ENCODE assay signal across 24 cellular contexts in genomic region chr12:121102307-121102706, GRCh38.
"Had no signal": no experiment of that assay in that cellular context is flagged by ENCODE, and none has a peak within 500 bp of the region (broad histone marks: within the 10 kb centered on the region; RNA-seq: fewer than 3 reads in every experiment).

No MANE protein-coding gene starts in this region.

- DNase-seq: islet precursor cell; left ventricle myocardium inferior; naive thymus-derived CD8-positive, alpha-beta T cell; nucleus accumbens; pancreas; posterior cingulate gyrus; retina; right cardiac atrium; small intestine; spleen; stimulated activated CD4-positive, alpha-beta T cell treated with anti-CD3 and anti-CD28 coated beads, Interleukin-4, amount 100 ng/mL, for 24 hours; stimulated activated naive CD4-positive, alpha-beta T cell; tibial artery; uterus had no signal

- H3K4me1 Mint-ChIP-seq: nephron; neural crest cell; stimulated activated effector memory CD8-positive, alpha-beta T cell treated with anti-CD3 and anti-CD28 coated beads, Interleukin-12 subunit alpha, Interleukin-12 subunit beta, amount 100 ng/mL, for 72 hours had no signal

- H3K9me3 ChIP-seq: pancreas, prostate gland, suprapubic skin, thoracic aorta, uterus had no signal

- H3K36me3 ChIP-seq: left ventricle myocardium inferior, pancreas, prostate gland, spleen, suprapubic skin, thoracic aorta, tibial artery, uterus had no signal

- H3K36me3 Mint-ChIP-seq: stimulated activated effector memory CD8-positive, alpha-beta T cell treated with anti-CD3 and anti-CD28 coated beads, Interleukin-12 subunit alpha, Interleukin-12 subunit beta, amount 100 ng/mL, for 72 hours; type B pancreatic cell had no signal

- FAIRE-seq: pancreas, small intestine had no signal

- H3K4me3 ChIP-seq: left ventricle myocardium inferior, lung, pancreas, prostate gland, spleen, suprapubic skin, thoracic aorta, tibial artery, uterus had no signal

- ATAC-seq: naive thymus-derived CD8-positive, alpha-beta T cell; pancreas; right cardiac atrium; sciatic nerve; stimulated activated effector memory CD8-positive, alpha-beta T cell treated with anti-CD3 and anti-CD28 coated beads, Interleukin-12 subunit alpha, Interleukin-12 subunit beta, amount 100 ng/mL, for 72 hours had no signal

- H3K27ac ChIP-seq: left ventricle myocardium inferior, pancreas, prostate gland, spleen, suprapubic skin, thoracic aorta, tibial artery, uterus had no signal

- H3K27ac Mint-ChIP-seq: naive thymus-derived CD8-positive, alpha-beta T cell; nephron; stimulated activated effector memory CD8-positive, alpha-beta T cell treated with anti-CD3 and anti-CD28 coated beads, Interleukin-12 subunit alpha, Interleukin-12 subunit beta, amount 100 ng/mL, for 72 hours; stimulated activated naive CD8-positive, alpha-beta T cell treated with anti-CD3 and anti-CD28 coated beads, Interleukin-15, Interleukin-2, amounts not matched to agents 100 ng/mL and 50 ng/mL, for 24 hours; type B pancreatic cell had no signal

- H3K27me3 ChIP-seq: pancreas, spleen, suprapubic skin, tibial artery, uterus had no signal

- H3K4me1 ChIP-seq: left ventricle myocardium inferior, pancreas, prostate gland, spleen, suprapubic skin, tibial artery, uterus had no signal

- H3K4me3 Mint-ChIP-seq: naive thymus-derived CD8-positive, alpha-beta T cell; nephron; neural crest cell; stimulated activated effector memory CD8-positive, alpha-beta T cell treated with anti-CD3 and anti-CD28 coated beads, Interleukin-12 subunit alpha, Interleukin-12 subunit beta, amount 100 ng/mL, for 72 hours; stimulated activated naive CD8-positive, alpha-beta T cell treated with anti-CD3 and anti-CD28 coated beads, Interleukin-15, Interleukin-2, amounts not matched to agents 100 ng/mL and 50 ng/mL, for 24 hours; type B pancreatic cell had no signal
